18 cellular contexts compared by ENCODE assay signal in genomic region chr1:224607220-224608148, GRCh38. TPM values are rescaled to one million over a fixed set of nuclear protein-coding genes. Genes with fewer than 3 reads are reported as not detected.
DNase-seq lines count a peak whose midpoint lies in the region; ATAC-seq, FAIRE-seq and TF ChIP-seq lines count a peak whose summit lies in the region.
"Had no signal": no experiment of that assay in that cellular context is flagged by ENCODE, and none has a peak within 500 bp of the region (broad histone marks: within the 10 kb centered on the region; RNA-seq: fewer than 3 reads in every experiment).

No MANE protein-coding gene starts in this region.

- H3K9me1 ChIP-seq in K562 (ENCODE audit: control insufficient read depth, insufficient read depth, low read length), result no peaks in the 10 kb centered on the region

- no peak overlapping the region for H3K14ac ChIP-seq in H9 (ENCODE audit: insufficient read depth, low read length)

- no peaks in the 10 kb centered on the region for H3K9me3 ChIP-seq in CD4-positive, CD25-positive, alpha-beta regulatory T cell (ENCODE audit: control insufficient read depth in 2 of 2, low read length in 2 of 2)
- H3K9me3 ChIP-seq in H9 (ENCODE audit: control insufficient read depth, low read depth, low read length) (no peaks in the 10 kb centered on the region), K562 (replicated peaks; ENCODE audit: control insufficient read depth, insufficient read depth, low read depth, low read length) (no peaks in the 10 kb centered on the region), iPS-20b (ENCODE audit: insufficient read depth, low read depth, low read length) (no peaks in the 10 kb centered on the region), breast epithelium (peaks cover 7 to 9% of the 10 kb centered on the region in 2 donors)

- H2BK15ac ChIP-seq in H9 (ENCODE audit: low read depth, low read length), result no peak overlapping the region

- no peak overlapping the region for H2BK120ac ChIP-seq in H9 (ENCODE audit: low read depth, low read length, poor library complexity, severe bottlenecking)

- H3K4me3 Mint-ChIP-seq in CD4-positive, CD25-positive, alpha-beta regulatory T cell, result no peak overlapping the region
- H3K4me3 Mint-ChIP-seq in H9, result no peak overlapping the region
- H3K4me3 Mint-ChIP-seq: CD4-positive, alpha-beta memory T cell had no signal

- no peak overlapping the region for H2AFZ ChIP-seq in H9 (ENCODE audit: low read length)
- no peak overlapping the region for H2AFZ ChIP-seq in K562 (ENCODE audit: low read depth, low read length)

- no peak overlapping the region for H3K9ac ChIP-seq in H9 (ENCODE audit: extremely low read depth, insufficient read length, low read length)
- H3K9ac ChIP-seq in K562 (ENCODE audit: insufficient read depth in 1 of 2, low read depth in 2 of 2, low read length in 2 of 2), result no peak overlapping the region
- no peak overlapping the region for H3K9ac ChIP-seq in iPS-20b (ENCODE audit: low read depth, low read length)
- H3K9ac ChIP-seq: BLaER1 treated with 17β-estradiol and CSF1 and Interleukin-3, amounts not matched to agents 10 nM and 100 nM had no signal

- POLR2A ChIA-PET in K562 (lab: Yijun Ruan, JAX), result interaction anchor here (0.6 to 1.7 kb wide), 2 partner anchors 14 to 240 kb away, joined by 3 to 4 read pairs; no protein-coding TSS in a partner anchor

- CTCF ChIA-PET in K562 (lab: Yijun Ruan, JAX; ENCODE audit: low intra/inter-chr PET ratio), result no interaction called here

- H3K4me1 Mint-ChIP-seq in CD4-positive, CD25-positive, alpha-beta regulatory T cell, result no peaks in the 10 kb centered on the region
- peaks cover 41 to 47% of the 10 kb centered on the region in 2 experiments for H3K4me1 Mint-ChIP-seq in H9
- H3K4me1 Mint-ChIP-seq: CD4-positive, alpha-beta memory T cell had no signal

- H3K4me1 ChIP-seq in CD4-positive, CD25-positive, alpha-beta regulatory T cell (ENCODE audit: control insufficient read depth, insufficient read depth, low read length, poor library complexity, severe bottlenecking), result no peaks in the 10 kb centered on the region
- H3K4me1 ChIP-seq in H9 (ENCODE audit: insufficient read depth, low read length) (peaks cover 4% of the 10 kb centered on the region; the same call in 1 of the 2 replicates), K562 (replicated peaks in 1 of 2; ENCODE audit: control insufficient read depth in 2 of 2, insufficient read depth in 2 of 2, low read length in 2 of 2) (no peaks in the 10 kb centered on the region), iPS-20b (ENCODE audit: insufficient read depth, low read length) (peaks cover 17% of the 10 kb centered on the region), breast epithelium (no peaks in the 10 kb centered on the region)

- H2BK5ac ChIP-seq in H9 (ENCODE audit: insufficient read length, low read length), result no peak overlapping the region

- H3K27me3 Mint-ChIP-seq in CD4-positive, CD25-positive, alpha-beta regulatory T cell, result peaks cover 36% of the 10 kb centered on the region
- peaks cover 43% of the 10 kb centered on the region for H3K27me3 Mint-ChIP-seq in H9 (ENCODE audit: low read depth)

- no peaks in the 10 kb centered on the region for H3K36me3 ChIP-seq in CD4-positive, CD25-positive, alpha-beta regulatory T cell (ENCODE audit: control insufficient read depth, insufficient read depth, low read length)
- H3K36me3 ChIP-seq in K562 (ENCODE audit: control insufficient read depth, insufficient read depth, low read length), result no peaks in the 10 kb centered on the region
- no peaks in the 10 kb centered on the region for H3K36me3 ChIP-seq in iPS-20b (ENCODE audit: insufficient read depth, low read depth, low read length)
- H3K36me3 ChIP-seq in breast epithelium, result no peaks in the 10 kb centered on the region
- H3K36me3 ChIP-seq: BLaER1 treated with 17β-estradiol and CSF1 and Interleukin-3, amounts not matched to agents 10 nM and 100 nM had no signal

- H2BK12ac ChIP-seq in H9 (ENCODE audit: insufficient read length, low read depth, low read length), result no peak overlapping the region

- H3K27ac ChIP-seq in CD4-positive, CD25-positive, alpha-beta regulatory T cell (ENCODE audit: insufficient read depth, low read length, poor library complexity, severe bottlenecking), result no peak overlapping the region
- H3K27ac ChIP-seq in H9 (ENCODE audit: insufficient read length, low read depth, low read length) (peak overlapping the region; percentile 43), K562 (ENCODE audit: extremely low read depth, low read depth, low read length) (no peak overlapping the region), iPS-20b (ENCODE audit: low read length) (no peak overlapping the region), breast epithelium (no peak overlapping the region)
- H3K27ac ChIP-seq: BLaER1 treated with 17β-estradiol and CSF1 and Interleukin-3, amounts not matched to agents 10 nM and 100 nM had no signal

- H4K91ac ChIP-seq in H9 (ENCODE audit: insufficient read length, low read depth, low read length), result no peak overlapping the region

- no peak for TF ChIP-seq CTCF in H9 (conservative IDR thresholded peaks at IDR 0.05)
- no peak for TF ChIP-seq CTCF in K562 (IDR thresholded peaks at IDR 0.05 in 2 of 3, conservative IDR thresholded peaks at IDR 0.05 in 1 of 3; ENCODE audit: insufficient read depth in 2 of 3, low read depth in 1 of 3, low read length in 3 of 3)
- TF ChIP-seq CTCF in breast epithelium (IDR thresholded peaks at IDR 0.05), result no peak

- no peaks in the 10 kb centered on the region for H3K23me2 ChIP-seq in H9 (ENCODE audit: insufficient read length, low read depth, low read length, poor library complexity, severe bottlenecking)

- no CpG with 5 or more reads among the region's 5 CpGs for WGBS in H9 (ENCODE audit: extremely low coverage, insufficient read length, low lambda C conversion rate)
- WGBS in K562 (ENCODE audit: insufficient coverage, low coverage, missing lambda C conversion rate), result 4% methylated on average over 5 of the region's 5 CpGs

- no peak for TF ChIP-seq POLR2A in K562 (conservative IDR thresholded peaks at IDR 0.05)
- TF ChIP-seq POLR2A in breast epithelium (IDR thresholded peaks at IDR 0.05), result no peak

- in situ Hi-C loops in K562 (cut with MboI), result no loop called here

- TF ChIP-seq EP300 in K562 (IDR thresholded peaks at IDR 0.05; ENCODE audit: low read length), result no peak

- no peak overlapping the region for H3T11ph ChIP-seq in H9 (ENCODE audit: low read length)

- no peak overlapping the region for H2AK5ac ChIP-seq in H9 (ENCODE audit: insufficient read length, low read length)

- H3K79me2 ChIP-seq in H9 (ENCODE audit: insufficient read depth, low read length), result no peaks in the 10 kb centered on the region
- H3K79me2 ChIP-seq in K562 (ENCODE audit: control insufficient read depth, insufficient read depth, low read length), result no peaks in the 10 kb centered on the region

- no peak overlapping the region for H3K23ac ChIP-seq in H9 (ENCODE audit: insufficient read length, low read depth, low read length)

- no peak for TF ChIP-seq RAD21 in K562 (CRISPR knock-in tag; conservative IDR thresholded peaks at IDR 0.05 in 1 of 2, IDR thresholded peaks at IDR 0.05 in 1 of 2)

- no peak overlapping the region for H2BK20ac ChIP-seq in H9 (ENCODE audit: low read depth, low read length, poor library complexity, severe bottlenecking)

- peaks cover 4% of the 10 kb centered on the region for H3K36me3 Mint-ChIP-seq in CD4-positive, CD25-positive, alpha-beta regulatory T cell
- peaks cover 9 to 22% (median 14%) of the 10 kb centered on the region in 3 experiments; a peak in 6 of 7 replicates for H3K36me3 Mint-ChIP-seq in H9 (ENCODE audit: insufficient read depth in 1 of 3, low read depth in 3 of 3)

- H3K4me2 ChIP-seq in H9 (ENCODE audit: insufficient read depth, insufficient read length, low read length), result peak overlapping the region; percentile 33
- H3K4me2 ChIP-seq in K562 (ENCODE audit: insufficient read depth, low read length), result no peak overlapping the region

- no peaks in the 10 kb centered on the region for H3K79me1 ChIP-seq in H9 (ENCODE audit: insufficient read depth, low read depth, low read length, poor library complexity, severe bottlenecking)

- H3K9me3 Mint-ChIP-seq in CD4-positive, CD25-positive, alpha-beta regulatory T cell, result peaks cover 0 to 8% (median 0%) of the 10 kb centered on the region in 7 donors
- peaks cover 13 to 24% of the 10 kb centered on the region in 2 experiments for H3K9me3 Mint-ChIP-seq in H9

- no TSS peak for BruUV-seq in K562 (replicated peaks; lab: Mats Ljungman, UMichigan)

- no peak overlapping the region for H4K5ac ChIP-seq in H9 (ENCODE audit: insufficient read length, low read depth, low read length)

- no peak for FAIRE-seq in K562 (lab: Jason Lieb, UNC)
- FAIRE-seq: D721Med, H54 had no signal

- no peak overlapping the region for H3K4ac ChIP-seq in H9 (ENCODE audit: low read depth, low read length)

- no peak for ATAC-seq in CD4-positive, CD25-positive, alpha-beta regulatory T cell (ENCODE audit: low read depth in 2 of 2)
- no peak for ATAC-seq in K562
- ATAC-seq in HG03095 (IDR thresholded peaks at IDR 0.05; ENCODE audit: unreplicated experiment), result no peak

- H3K4me3 ChIP-seq in CD4-positive, CD25-positive, alpha-beta regulatory T cell (ENCODE audit: low read depth, low read length), result no peak overlapping the region
- no peak overlapping the region for H3K4me3 ChIP-seq in K562
- H3K4me3 ChIP-seq in iPS-20b (ENCODE audit: low read length), result peak overlapping the region; percentile 37; the same call in 1 of the 2 replicates
- H3K4me3 ChIP-seq in breast epithelium, result no peak overlapping the region
- H3K4me3 ChIP-seq: BLaER1 treated with 17β-estradiol and CSF1 and Interleukin-3, amounts not matched to agents 10 nM and 100 nM had no signal

- H4K20me1 ChIP-seq in H9 (ENCODE audit: control insufficient read depth, insufficient read depth, insufficient read length), result no peaks in the 10 kb centered on the region
- no peaks in the 10 kb centered on the region for H4K20me1 ChIP-seq in K562 (replicated peaks; ENCODE audit: control insufficient read depth, insufficient read depth, low read length)
- H4K20me1 ChIP-seq: BLaER1 treated with 17β-estradiol and CSF1 and Interleukin-3, amounts not matched to agents 10 nM and 100 nM had no signal

- intact Hi-C loops in K562 (cut with micrococcal nuclease), result no loop called here
- intact Hi-C loops in breast epithelium (cut with DNase I; ENCODE audit: low total_unique reads), result no loop called here

- peak overlapping the region in 2 of 3 donors; percentile 31 to 54 for H3K27ac Mint-ChIP-seq in CD4-positive, CD25-positive, alpha-beta regulatory T cell
- peak overlapping the region in 2 of 3 experiments; percentile 34; a peak in 3 of 7 replicates for H3K27ac Mint-ChIP-seq in H9

- peaks cover 8% of the 10 kb centered on the region for H3K27me3 ChIP-seq in CD4-positive, CD25-positive, alpha-beta regulatory T cell (ENCODE audit: control insufficient read depth, insufficient read depth, low read length)
- H3K27me3 ChIP-seq in H9 (ENCODE audit: insufficient read depth, low read length) (no peaks in the 10 kb centered on the region), K562 (ENCODE audit: control insufficient read depth in 2 of 2, insufficient read depth in 2 of 2, low read length in 2 of 2) (peaks cover 3 to 11% of the 10 kb centered on the region in 2 experiments; a peak in 4 of 5 replicates), iPS-20b (ENCODE audit: insufficient read depth, low read length) (peaks cover 4% of the 10 kb centered on the region; the same call in 1 of the 2 replicates), breast epithelium (no peaks in the 10 kb centered on the region)
- H3K27me3 ChIP-seq: BLaER1 treated with 17β-estradiol and CSF1 and Interleukin-3, amounts not matched to agents 10 nM and 100 nM had no signal

- peak overlapping the region; percentile 25 for H3K18ac ChIP-seq in H9 (ENCODE audit: insufficient read length, low read depth, low read length)

- H4K8ac ChIP-seq in H9 (replicated peaks; ENCODE audit: insufficient read length, low read depth, low read length), result no peak overlapping the region

- no peak overlapping the region for H3K56ac ChIP-seq in H9 (ENCODE audit: insufficient read length, low read depth, low read length)

- DNase-seq in CD4-positive, CD25-positive, alpha-beta regulatory T cell, result no peak
- no peak for DNase-seq in H9
- no peak for DNase-seq in K562 (ENCODE audit: extremely low read depth in 1 of 4, low spot score in 3 of 4)
- DNase-seq in breast epithelium (ENCODE audit: low spot score in 2 of 2), result no peak
- no peak for DNase-seq in NCI-H1930 (lab: John Stamatoyannopoulos, UW)
- no peak for DNase-seq in AG08396 (ENCODE audit: low spot score)
- DNase-seq: 8988T; CD4-positive, alpha-beta memory T cell; DMS153; DMS79 treated with DMSO at 0.1 percent for 48 hours; EL; GDM1; KBM-7 had no signal

RNA-seq across cellular contexts. Expression of gene CNIH3, which starts 8.6 kb away (rescaled TPM):
- total RNA-seq in CD4-positive, CD25-positive, alpha-beta regulatory T cell, result 2.6 TPM
- 1 to 10 TPM; 1.4 to 2.5 (median 1.9) TPM for polyA plus RNA-seq in CD4-positive, CD25-positive, alpha-beta regulatory T cell
- total RNA-seq in H9 (2021) (4.2 and 4.4 TPM in 2 replicates), K562 (2014; rRNA removed) (0.14 and 1.3 TPM in 2 replicates), K562 (2014; rRNA removed; fragmentation: Illumina TruSeq; extraction: Trizol) (0.95 and 1.1 TPM in 2 replicates), K562 (2015; rRNA removed; fragmentation: Illumina TruSeq; extraction: Trizol) (0.43 and 0.94 TPM in 2 replicates), K562 (2021) (0.83 and 1.8 TPM in 2 replicates), breast epithelium (1 to 10 TPM; 3.8 to 5.2 (median 4.4) TPM)
- total RNA-seq in K562 (2011; cell fraction: chromatin; rRNA removed; ENCODE audit: low replicate concordance), result 0.93 and 1.5 TPM in 2 replicates
- total RNA-seq in K562 (2011; cell fraction: nucleolus; rRNA removed), result 0.67 and 0.79 TPM in 2 replicates
- 0.88 and 2.1 TPM in 2 replicates for total RNA-seq in K562 (2011; cell fraction: nucleoplasm; rRNA removed)
- polyA plus RNA-seq in K562 (2011; rRNA removed) (0.14 and 1.1 TPM in 2 replicates), K562 (2014; fragmentation: Illumina TruSeq; extraction: Trizol) (0.39 and 0.83 TPM in 2 replicates), K562 (2014; fragmentation: Nextera tagmentation; extraction: Ambion mirVana) (under 1 TPM; 0.79 to 0.98 TPM), K562 (2014; rRNA removed) (0.22 and 0.70 TPM in 2 replicates)
- 0.24 and 0.53 TPM in 2 replicates for polyA plus RNA-seq in K562 (2011; cell fraction: cytosol; rRNA removed)
- polyA plus RNA-seq in K562 (2011; cell fraction: nucleus; rRNA removed), result 0.55 and 1.3 TPM in 2 replicates
- polyA plus RNA-seq in K562 (2012), result 1.1 and 4.9 TPM in 2 replicates
- polyA minus RNA-seq in K562 (2011; rRNA and poly(A)+ RNA removed), result 0.36 and 0.56 TPM in 2 replicates
- 1.5 TPM in 1 of 2 replicates, not detected in the other for polyA minus RNA-seq in K562 (2011; cell fraction: cytosol; rRNA and poly(A)+ RNA removed)
- 1.5 and 2.7 TPM in 2 replicates for polyA minus RNA-seq in K562 (2011; cell fraction: nucleus; rRNA and poly(A)+ RNA removed)
